In genomic region chr10:47383254-47384147, GRCh38 we compare ENCODE assay signal across 9 cellular contexts. TPM values are rescaled to one million over a fixed set of nuclear protein-coding genes. Genes with fewer than 3 reads are reported as not detected.
DNase-seq lines count a peak whose midpoint lies in the region; ATAC-seq and TF ChIP-seq lines count a peak whose summit lies in the region.
"Had no signal": no experiment of that assay in that cellular context is flagged by ENCODE, and none has a peak within 500 bp of the region (broad histone marks: within the 10 kb centered on the region; RNA-seq: fewer than 3 reads in every experiment).

No MANE protein-coding gene starts in this region.

- DNase-seq in NCI-H2227 (lab: John Stamatoyannopoulos, UW; ENCODE audit: unreplicated experiment) (peak; percentile 5), NCI-H2227 treated with DMSO at 0.1 percent for 48 hours (lab: John Stamatoyannopoulos, UW) (no peak), NCI-H345 treated with DMSO at 0.1 percent for 48 hours (lab: John Stamatoyannopoulos, UW; ENCODE audit: unreplicated experiment) (peak; percentile 66), coronary artery (ENCODE audit: low spot score) (peak; percentile 64), dermis blood vessel endothelial cell (no peak), NOMO-1 treated with dmso at 0.1 percent for 144 hours (lab: John Stamatoyannopoulos, UW; ENCODE audit: unreplicated experiment) (no peak)
- DNase-seq in naive thymus-derived CD4-positive, alpha-beta T cell: peak in 1 of 9 donors; percentile 3
- no peak for DNase-seq in NK-92 treated with Interleukin-12 subunit alpha and Interleukin-12 subunit beta, amount 100 ng/mL, for 24 hours (lab: John Stamatoyannopoulos, UW)

- peaks cover 42 to 66% (median 54%) of the 10 kb centered on the region in 5 donors for H3K27me3 Mint-ChIP-seq in naive thymus-derived CD4-positive, alpha-beta T cell

- POLR2A ChIA-PET in naive thymus-derived CD4-positive, alpha-beta T cell (lab: Charles Lee): no interaction called here

- peak overlapping the region; percentile 83 to 96 (median 90) for H3K4me3 Mint-ChIP-seq in naive thymus-derived CD4-positive, alpha-beta T cell

- no peaks in the 10 kb centered on the region for H3K27me3 ChIP-seq in naive thymus-derived CD4-positive, alpha-beta T cell (ENCODE audit: control insufficient read depth in 2 of 2, insufficient read depth in 2 of 2, low read length in 2 of 2)

- H3K4me3 ChIP-seq in coronary artery: peak overlapping the region; percentile 99
- peak overlapping the region; percentile 60 for H3K4me3 ChIP-seq in naive thymus-derived CD4-positive, alpha-beta T cell (ENCODE audit: low read length)

- peaks cover 0 to 4% (median 0%) of the 10 kb centered on the region in 3 experiments for H3K36me3 ChIP-seq in naive thymus-derived CD4-positive, alpha-beta T cell (ENCODE audit: control insufficient read depth in 2 of 3, insufficient read depth in 3 of 3, low read length in 3 of 3)

- H3K27ac Mint-ChIP-seq in naive thymus-derived CD4-positive, alpha-beta T cell: peak overlapping the region in 5 of 9 donors; percentile 2 to 74 (median 26)

- H3K27ac ChIP-seq in coronary artery: peak overlapping the region in 1 of 2 donors; percentile 92
- no peak overlapping the region for H3K27ac ChIP-seq in naive thymus-derived CD4-positive, alpha-beta T cell (ENCODE audit: low read depth, low read length)

- H3K9me3 ChIP-seq in naive thymus-derived CD4-positive, alpha-beta T cell (ENCODE audit: control insufficient read depth in 2 of 3, low read length in 3 of 3): no peaks in the 10 kb centered on the region

- intact Hi-C loops in naive thymus-derived CD4-positive, alpha-beta T cell (cut with micrococcal nuclease): loop anchor here in 1 of 2 donors (5.0 kb wide), 1 partner anchor 924 kb away; the partner anchor contains the start of gene MAPK8

- ATAC-seq in naive thymus-derived CD4-positive, alpha-beta T cell: no peak

- TF ChIP-seq CTCF in coronary artery (IDR thresholded peaks at IDR 0.05): no peak

- peaks cover 0 to 3% of the 10 kb centered on the region in 2 donors for H3K4me1 ChIP-seq in naive thymus-derived CD4-positive, alpha-beta T cell (ENCODE audit: control insufficient read depth in 2 of 2, insufficient read depth in 2 of 2, low read length in 2 of 2)

- H3K36me3 Mint-ChIP-seq in naive thymus-derived CD4-positive, alpha-beta T cell: peaks cover 0 to 4% (median 0%) of the 10 kb centered on the region in 5 donors

- H3K9me3 Mint-ChIP-seq in naive thymus-derived CD4-positive, alpha-beta T cell: peaks cover 0 to 12% (median 0%) of the 10 kb centered on the region in 11 donors

- H3K4me1 Mint-ChIP-seq in naive thymus-derived CD4-positive, alpha-beta T cell: peaks cover 10 to 17% (median 12%) of the 10 kb centered on the region in 7 donors

- CTCF ChIA-PET in naive thymus-derived CD4-positive, alpha-beta T cell (lab: Charles Lee): interaction anchor here (0.6 kb wide), 1 partner anchor 174 kb away, joined by 4 read pairs; no protein-coding TSS in a partner anchor

RNA-seq across cellular contexts. Expression of gene ZNF488, which starts 0.6 kb away (rescaled TPM):
- not detected for total RNA-seq in naive thymus-derived CD4-positive, alpha-beta T cell
- polyA plus RNA-seq in naive thymus-derived CD4-positive, alpha-beta T cell: under 1 TPM in 1 of 2 donors, not detected in 1; 0.12 TPM
- total RNA-seq in dermis blood vessel endothelial cell: under 0.01 and 0.28 TPM in 2 replicates

RNA-seq across cellular contexts. Expression of gene RBP3, which starts 35.3 kb away (rescaled TPM):
- total RNA-seq in naive thymus-derived CD4-positive, alpha-beta T cell: not detected
- polyA plus RNA-seq in naive thymus-derived CD4-positive, alpha-beta T cell: not detected
- not detected in 2 replicates for total RNA-seq in dermis blood vessel endothelial cell
- total RNA-seq: Daoy had no signal

Comparison
In these comparisons a context has a peak if more than half of its experiments do, and no peak if none do; other contexts are left out.
1. DNase-seq: peak in NCI-H2227 (single experiment), NCI-H345 treated with DMSO at 0.1 percent for 48 hours (single experiment) and coronary artery (single experiment); none in NCI-H2227 treated with DMSO at 0.1 percent for 48 hours (single experiment), dermis blood vessel endothelial cell (single experiment), NOMO-1 treated with dmso at 0.1 percent for 144 hours (single experiment) and NK-92 treated with Interleukin-12 subunit alpha and Interleukin-12 subunit beta, amount 100 ng/mL, for 24 hours (single experiment).